ENCODE assay signal across 8 cellular contexts in genomic region chr17:19507673-19508326, GRCh38. TPM values are rescaled to one million over a fixed set of nuclear protein-coding genes. Genes with fewer than 3 reads are reported as not detected.
A peak's percentile ranks its signal among the peaks of the same experiment; 100 is the strongest.
DNase-seq lines count a peak whose midpoint lies in the region; ATAC-seq, FAIRE-seq and TF ChIP-seq lines count a peak whose summit lies in the region.

No MANE protein-coding gene starts in this region.

- H3K27ac ChIP-seq in CD8-positive, alpha-beta T cell (ENCODE audit: low read depth, low read length): peak overlapping the region; percentile 19
- H3K27ac ChIP-seq in naive thymus-derived CD4-positive, alpha-beta T cell (ENCODE audit: low read depth, low read length): peak overlapping the region; percentile 67

- H3K4me3 Mint-ChIP-seq in CD8-positive, alpha-beta T cell: peak overlapping the region; percentile 87
- H3K4me3 Mint-ChIP-seq in activated T-helper 2 cell treated with anti-CD3 and anti-CD28 coated beads, Interferon-gamma antibody, Interleukin-2, Interleukin-4, amounts not matched to agents 10 μg/mL and 5 μg/mL and 100 μg/mL, durations not matched to agents 14 hours and 24 hours and 36 hours (ENCODE audit: low read depth): peak overlapping the region; percentile 88
- peak overlapping the region; percentile 87 to 99 (median 91) for H3K4me3 Mint-ChIP-seq in naive thymus-derived CD4-positive, alpha-beta T cell
- H3K4me3 Mint-ChIP-seq in stimulated activated memory B cell treated with anti-CD40 and anti-IgM and Interleukin-4, amounts not matched to agents 10 μg/mL and 1 μg/mL and 100 μg/mL, for 72 hours: peak overlapping the region; percentile 87

- DNase-seq in CD8-positive, alpha-beta T cell: peak; percentile 79 to 95 (median 83)
- peak; percentile 82 for DNase-seq in RCC 7860 (ENCODE audit: low spot score)
- peak; percentile 75 for DNase-seq in activated T-helper 2 cell treated with anti-CD3 and anti-CD28 coated beads, Interferon-gamma antibody, Interleukin-2, Interleukin-4, amounts not matched to agents 10 μg/mL and 5 μg/mL and 100 μg/mL, durations not matched to agents 14 hours and 24 hours and 36 hours (ENCODE audit: low spot score)
- DNase-seq in fibroblast of peridontal ligament (ENCODE audit: extremely low read depth): peak; percentile 94
- DNase-seq in naive thymus-derived CD4-positive, alpha-beta T cell: peak; percentile 82 to 96 (median 90)

- no peak for TF ChIP-seq RAD21 in Ishikawa (IDR thresholded peaks at IDR 0.05; ENCODE audit: low read depth)

- peak overlapping the region; percentile 78 for H3K4me3 ChIP-seq in CD8-positive, alpha-beta T cell (ENCODE audit: low read depth, low read length)
- H3K4me3 ChIP-seq in naive thymus-derived CD4-positive, alpha-beta T cell (ENCODE audit: low read length): peak overlapping the region; percentile 99

- peak overlapping the region; percentile 98 for H3K27ac Mint-ChIP-seq in CD8-positive, alpha-beta T cell
- H3K27ac Mint-ChIP-seq in activated T-helper 2 cell treated with anti-CD3 and anti-CD28 coated beads, Interferon-gamma antibody, Interleukin-2, Interleukin-4, amounts not matched to agents 10 μg/mL and 5 μg/mL and 100 μg/mL, durations not matched to agents 14 hours and 24 hours and 36 hours: peak overlapping the region; percentile 82
- H3K27ac Mint-ChIP-seq in naive thymus-derived CD4-positive, alpha-beta T cell: peak overlapping the region; percentile 95 to 99 (median 96)
- H3K27ac Mint-ChIP-seq in stimulated activated memory B cell treated with anti-CD40 and anti-IgM and Interleukin-4, amounts not matched to agents 10 μg/mL and 1 μg/mL and 100 μg/mL, for 72 hours: peak overlapping the region; percentile 96

- peaks cover 7% of the 10 kb centered on the region for H3K36me3 Mint-ChIP-seq in CD8-positive, alpha-beta T cell
- no peaks in the 10 kb centered on the region for H3K36me3 Mint-ChIP-seq in activated T-helper 2 cell treated with anti-CD3 and anti-CD28 coated beads, Interferon-gamma antibody, Interleukin-2, Interleukin-4, amounts not matched to agents 10 μg/mL and 5 μg/mL and 100 μg/mL, durations not matched to agents 14 hours and 24 hours and 36 hours (ENCODE audit: low read depth)
- peaks cover 0 to 10% (median 0%) of the 10 kb centered on the region in 5 donors for H3K36me3 Mint-ChIP-seq in naive thymus-derived CD4-positive, alpha-beta T cell
- H3K36me3 Mint-ChIP-seq in stimulated activated memory B cell treated with anti-CD40 and anti-IgM and Interleukin-4, amounts not matched to agents 10 μg/mL and 1 μg/mL and 100 μg/mL, for 72 hours: no peaks in the 10 kb centered on the region

- intact Hi-C loops in CD8-positive, alpha-beta T cell (cut with DNase I, micrococcal nuclease): loop anchor here (1.0 to 10.0 kb wide), 3 partner anchors 141 to 467 kb away; partner anchors contain the start of genes ALDH3A2 (in 2 of the 2), B9D1 (in 2 of the 2) and AKAP10 (in 1 of the 2)
- intact Hi-C loops in activated T-helper 2 cell treated with anti-CD3 and anti-CD28 coated beads, Interferon-gamma antibody, Interleukin-2, Interleukin-4, amounts not matched to agents 10 μg/mL and 5 μg/mL and 100 μg/mL, durations not matched to agents 14 hours and 24 hours and 36 hours (cut with micrococcal nuclease): loop anchor here (2.0 to 5.0 kb wide), 2 partner anchors 130 to 141 kb away; partner anchors contain the start of genes ALDH3A2 and MAPK7
- intact Hi-C loops in naive thymus-derived CD4-positive, alpha-beta T cell (cut with micrococcal nuclease): loop anchor here (1.0 to 10.0 kb wide), 9 partner anchors 45 to 1535 kb away; partner anchors contain the start of genes ALDH3A2 (in 2 of the 2), MAPK7 (in 2 of the 2), AKAP10 (in 1 of the 2) and B9D1 (in 1 of the 2)

- no peaks in the 10 kb centered on the region for H3K27me3 Mint-ChIP-seq in CD8-positive, alpha-beta T cell (ENCODE audit: low read depth)
- H3K27me3 Mint-ChIP-seq in activated T-helper 2 cell treated with anti-CD3 and anti-CD28 coated beads, Interferon-gamma antibody, Interleukin-2, Interleukin-4, amounts not matched to agents 10 μg/mL and 5 μg/mL and 100 μg/mL, durations not matched to agents 14 hours and 24 hours and 36 hours (ENCODE audit: low read depth): peaks cover 22% of the 10 kb centered on the region
- peaks cover 0 to 24% (median 0%) of the 10 kb centered on the region in 5 donors for H3K27me3 Mint-ChIP-seq in naive thymus-derived CD4-positive, alpha-beta T cell
- H3K27me3 Mint-ChIP-seq in stimulated activated memory B cell treated with anti-CD40 and anti-IgM and Interleukin-4, amounts not matched to agents 10 μg/mL and 1 μg/mL and 100 μg/mL, for 72 hours: no peaks in the 10 kb centered on the region

- peaks cover 7% of the 10 kb centered on the region for H3K4me1 ChIP-seq in CD8-positive, alpha-beta T cell (ENCODE audit: insufficient read depth, low read length)
- H3K4me1 ChIP-seq in naive thymus-derived CD4-positive, alpha-beta T cell (ENCODE audit: control insufficient read depth in 2 of 2, insufficient read depth in 2 of 2, low read length in 2 of 2): peaks cover 0 to 7% of the 10 kb centered on the region in 2 donors

- ATAC-seq in CD8-positive, alpha-beta T cell: peak; percentile 73
- ATAC-seq in GM21390 (IDR thresholded peaks at IDR 0.05; ENCODE audit: unreplicated experiment): peak; percentile 71
- ATAC-seq in naive thymus-derived CD4-positive, alpha-beta T cell: peak; percentile 85
- ATAC-seq in stimulated activated memory B cell treated with anti-CD40 and anti-IgM and Interleukin-4, amounts not matched to agents 10 μg/mL and 1 μg/mL and 100 μg/mL, for 72 hours: peak; percentile 88

- no peaks in the 10 kb centered on the region for H3K9me3 Mint-ChIP-seq in CD8-positive, alpha-beta T cell
- no peaks in the 10 kb centered on the region for H3K9me3 Mint-ChIP-seq in activated T-helper 2 cell treated with anti-CD3 and anti-CD28 coated beads, Interferon-gamma antibody, Interleukin-2, Interleukin-4, amounts not matched to agents 10 μg/mL and 5 μg/mL and 100 μg/mL, durations not matched to agents 14 hours and 24 hours and 36 hours
- H3K9me3 Mint-ChIP-seq in naive thymus-derived CD4-positive, alpha-beta T cell: peaks cover 0 to 10% (median 0%) of the 10 kb centered on the region in 11 donors
- H3K9me3 Mint-ChIP-seq in stimulated activated memory B cell treated with anti-CD40 and anti-IgM and Interleukin-4, amounts not matched to agents 10 μg/mL and 1 μg/mL and 100 μg/mL, for 72 hours: no peaks in the 10 kb centered on the region

- CTCF ChIA-PET in CD8-positive, alpha-beta T cell (lab: Charles Lee): no interaction called here
- CTCF ChIA-PET in naive thymus-derived CD4-positive, alpha-beta T cell (lab: Charles Lee): no interaction called here

- TF ChIP-seq CTCF in CD8-positive, alpha-beta T cell (IDR thresholded peaks at IDR 0.05): no peak

- POLR2A ChIA-PET in CD8-positive, alpha-beta T cell (lab: Charles Lee): no interaction called here
- POLR2A ChIA-PET in naive thymus-derived CD4-positive, alpha-beta T cell (lab: Charles Lee): no interaction called here

- no peak for FAIRE-seq in RCC 7860 (lab: Jason Lieb, UNC)

- H3K9me3 ChIP-seq in CD8-positive, alpha-beta T cell (ENCODE audit: low read length): no peaks in the 10 kb centered on the region
- H3K9me3 ChIP-seq in naive thymus-derived CD4-positive, alpha-beta T cell (ENCODE audit: control insufficient read depth in 2 of 3, low read length in 3 of 3): no peaks in the 10 kb centered on the region

- 0 out of 2 replicates have a peak, but pooled peaks have one; percentile 8 for TF ChIP-seq EP300 in Ishikawa (IDR thresholded peaks at IDR 0.05; ENCODE audit: borderline replicate concordance)

- H3K4me1 Mint-ChIP-seq in CD8-positive, alpha-beta T cell (ENCODE audit: low read depth): peaks cover 7% of the 10 kb centered on the region
- H3K4me1 Mint-ChIP-seq in activated T-helper 2 cell treated with anti-CD3 and anti-CD28 coated beads, Interferon-gamma antibody, Interleukin-2, Interleukin-4, amounts not matched to agents 10 μg/mL and 5 μg/mL and 100 μg/mL, durations not matched to agents 14 hours and 24 hours and 36 hours (ENCODE audit: low read depth): peaks cover 7% of the 10 kb centered on the region
- H3K4me1 Mint-ChIP-seq in naive thymus-derived CD4-positive, alpha-beta T cell: peaks cover 8 to 13% (median 11%) of the 10 kb centered on the region in 7 donors
- peaks cover 12% of the 10 kb centered on the region for H3K4me1 Mint-ChIP-seq in stimulated activated memory B cell treated with anti-CD40 and anti-IgM and Interleukin-4, amounts not matched to agents 10 μg/mL and 1 μg/mL and 100 μg/mL, for 72 hours

- H3K27me3 ChIP-seq in CD8-positive, alpha-beta T cell (ENCODE audit: insufficient read depth, low read length): no peaks in the 10 kb centered on the region
- no peaks in the 10 kb centered on the region for H3K27me3 ChIP-seq in naive thymus-derived CD4-positive, alpha-beta T cell (ENCODE audit: control insufficient read depth in 2 of 2, insufficient read depth in 2 of 2, low read length in 2 of 2)

- no peaks in the 10 kb centered on the region for H3K36me3 ChIP-seq in CD8-positive, alpha-beta T cell (ENCODE audit: insufficient read depth, low read length)
- peaks cover 0 to 6% (median 0%) of the 10 kb centered on the region in 3 experiments for H3K36me3 ChIP-seq in naive thymus-derived CD4-positive, alpha-beta T cell (ENCODE audit: control insufficient read depth in 2 of 3, insufficient read depth in 3 of 3, low read length in 3 of 3)

RNA-seq across cellular contexts. Expression of gene SLC47A1, which starts 25.9 kb away (rescaled TPM):
- total RNA-seq in CD8-positive, alpha-beta T cell: not detected
- 0.07 and 0.25 TPM in 2 replicates for total RNA-seq in activated T-helper 2 cell treated with anti-CD3 and anti-CD28 coated beads, Interferon-gamma antibody, Interleukin-2, Interleukin-4, amounts not matched to agents 10 μg/mL and 5 μg/mL and 100 μg/mL, durations not matched to agents 14 hours and 24 hours and 36 hours
- 1 to 10 TPM in 1 of 5 experiments, under 1 TPM in 1, not detected in 3; 0.21 to 2.7 TPM for total RNA-seq in naive thymus-derived CD4-positive, alpha-beta T cell
- polyA plus RNA-seq in naive thymus-derived CD4-positive, alpha-beta T cell: under 1 TPM in 1 of 2 donors, not detected in 1; 0.09 TPM

Comparison
In these comparisons a context has a peak if more than half of its experiments do, and no peak if none do; other contexts are left out.
1. Peak in every context shown above with its lines: DNase-seq, ATAC-seq, H3K4me3 ChIP-seq and H3K27ac ChIP-seq.